In the genomic region with DNA sequence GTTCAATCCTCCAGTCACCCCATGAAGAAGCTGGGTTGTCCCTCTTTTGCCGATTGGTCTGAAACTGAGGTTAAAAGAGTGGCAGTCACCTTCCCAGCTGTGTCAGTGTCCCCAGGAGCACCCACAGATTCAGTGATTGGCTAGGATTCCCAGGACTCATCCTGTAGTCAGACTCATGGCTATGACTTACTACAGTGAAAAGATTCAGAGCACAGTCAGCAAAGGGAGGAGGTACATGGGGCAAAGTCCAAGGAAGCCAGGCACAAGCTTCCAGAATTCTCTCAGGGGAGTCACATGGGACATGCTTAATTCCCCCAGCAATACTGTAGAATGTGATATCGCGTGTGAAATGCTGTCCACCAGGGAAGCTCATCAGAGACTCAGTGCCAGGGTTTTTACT, we compare ENCODE assay signal across 20 cellular contexts. TPM values are rescaled to one million over a fixed set of nuclear protein-coding genes. Genes with fewer than 3 reads are reported as not detected.
DNase-seq lines count a peak whose midpoint lies in the region; ATAC-seq, FAIRE-seq and TF ChIP-seq lines count a peak whose summit lies in the region.
"Had no signal": no experiment of that assay in that cellular context is flagged by ENCODE, and none has a peak within 500 bp of the region (broad histone marks: within the 10 kb centered on the region; RNA-seq: fewer than 3 reads in every experiment).

No MANE protein-coding gene starts in this region.

- TF ChIP-seq CTCF in K562 (IDR thresholded peaks at IDR 0.05 in 2 of 3, conservative IDR thresholded peaks at IDR 0.05 in 1 of 3; ENCODE audit: insufficient read depth in 2 of 3, low read depth in 1 of 3, low read length in 3 of 3): no peak
- TF ChIP-seq CTCF in GM23338 (conservative IDR thresholded peaks at IDR 0.05; ENCODE audit: low read depth in 2 of 2): no peak

- intact Hi-C loops in K562 (cut with micrococcal nuclease): no loop called here

- CTCF ChIA-PET in K562 (lab: Yijun Ruan, JAX; ENCODE audit: low intra/inter-chr PET ratio): no interaction called here

- no peaks in the 10 kb centered on the region for H3K4me1 Mint-ChIP-seq in GM23338

- H3F3A ChIP-seq in GM23338 (replicated peaks; ENCODE audit: low read depth): no peaks in the 10 kb centered on the region

- TF ChIP-seq RAD21 in K562 (CRISPR knock-in tag; conservative IDR thresholded peaks at IDR 0.05 in 1 of 2, IDR thresholded peaks at IDR 0.05 in 1 of 2): no peak

- no peak for TF ChIP-seq EP300 in K562 (IDR thresholded peaks at IDR 0.05; ENCODE audit: low read length)

- peaks cover 51% of the 10 kb centered on the region for H3K9me3 Mint-ChIP-seq in GM23338

- peaks cover 40% of the 10 kb centered on the region for H3K9me3 ChIP-seq in K562 (replicated peaks; ENCODE audit: control insufficient read depth, insufficient read depth, low read depth, low read length)

- BruUV-seq in K562 (replicated peaks; lab: Mats Ljungman, UMichigan): TSS peak; percentile 14

- no peak overlapping the region for H3K9ac ChIP-seq in K562 (ENCODE audit: insufficient read depth in 1 of 2, low read depth in 2 of 2, low read length in 2 of 2)

- no peaks in the 10 kb centered on the region for H3K9me2 ChIP-seq in GM23338 (ENCODE audit: insufficient read depth)

- H4K20me1 ChIP-seq in K562 (replicated peaks; ENCODE audit: control insufficient read depth, insufficient read depth, low read length) (no peaks in the 10 kb centered on the region), GM23338 (replicated peaks; ENCODE audit: insufficient read depth) (no peaks in the 10 kb centered on the region; the same call in 1 of the 2 replicates)

- H3K27me3 ChIP-seq in K562 (ENCODE audit: control insufficient read depth in 2 of 2, insufficient read depth in 2 of 2, low read length in 2 of 2) (no peaks in the 10 kb centered on the region), GM23338 (ENCODE audit: insufficient read depth) (no peaks in the 10 kb centered on the region)
- H3K27me3 ChIP-seq: Peyer's patch had no signal

- TF ChIP-seq POLR2A in K562 (conservative IDR thresholded peaks at IDR 0.05): no peak

- H3K4me1 ChIP-seq in K562 (replicated peaks in 1 of 2; ENCODE audit: control insufficient read depth in 2 of 2, insufficient read depth in 2 of 2, low read length in 2 of 2): no peaks in the 10 kb centered on the region
- no peaks in the 10 kb centered on the region for H3K4me1 ChIP-seq in GM23338 (ENCODE audit: insufficient read depth)
- H3K4me1 ChIP-seq: Peyer's patch had no signal

- peaks cover 6% of the 10 kb centered on the region for H3K27me3 Mint-ChIP-seq in GM23338 (ENCODE audit: insufficient read depth, low read depth, poor library complexity)

- H3K27ac Mint-ChIP-seq in GM23338: no peak overlapping the region

- H3K4me3 Mint-ChIP-seq in GM23338: no peak overlapping the region

- no peak overlapping the region for H3K4me3 ChIP-seq in K562
- no peak overlapping the region for H3K4me3 ChIP-seq in GM23338
- H3K4me3 ChIP-seq: Peyer's patch had no signal

- DNase-seq in AG08396 (ENCODE audit: low spot score) (peak; percentile 13), K562 (ENCODE audit: extremely low read depth in 1 of 4, low spot score in 3 of 4) (no peak), kidney tubule cell (ENCODE audit: low spot score) (peak; percentile 54), renal cortical epithelial cell (ENCODE audit: low read depth) (peak; percentile 7), GM23338 (ENCODE audit: low spot score) (no peak), NCI-H128 (lab: John Stamatoyannopoulos, UW; ENCODE audit: unreplicated experiment) (no peak), HCEC 1CT (no peak)
- DNase-seq in activated CD8-positive, alpha-beta memory T cell treated with anti-CD3 and anti-CD28 coated beads, Interleukin-2, amount 50 U/mL, for 4 hours: no peak
- DNase-seq: Caco-2, DMS53, Karpas-422, MM.1S, NCI-H1105 treated with DMSO at 0.1 percent for 48 hours, NCI-H1930, NCI-H2171 treated with DMSO at 0.1 percent for 48 hours, NCI-H510A, SHP77 treated with DMSO at 0.1 percent for 48 hours had no signal

- H3K36me3 Mint-ChIP-seq in GM23338 (ENCODE audit: low read depth): peaks cover 91% of the 10 kb centered on the region

- POLR2A ChIA-PET in K562 (lab: Yijun Ruan, JAX): interaction anchor here (1.0 to 1.8 kb wide), 2 partner anchors 10 to 15 kb away, joined by 3 to 6 read pairs; a partner anchor contains a TSS

- ATAC-seq in K562 (no peak), GM23338 (no peak)
- ATAC-seq: HCT116 had no signal

- FAIRE-seq in K562 (lab: Jason Lieb, UNC): no peak

- peaks cover 7% of the 10 kb centered on the region; the same call in 2 of the 3 replicates for H3K79me2 ChIP-seq in K562 (ENCODE audit: control insufficient read depth, insufficient read depth, low read length)
- H3K79me2 ChIP-seq in GM23338 (replicated peaks; ENCODE audit: insufficient read depth): 0 out of 2 replicates have a peak, but pooled peaks cover 5% of the 10 kb centered on the region

- H3K27ac ChIP-seq in K562 (ENCODE audit: extremely low read depth, low read depth, low read length): no peak overlapping the region
- no peak overlapping the region for H3K27ac ChIP-seq in GM23338 (ENCODE audit: low read depth)
- H3K27ac ChIP-seq: HL-60 had no signal

- no peak overlapping the region for H3K4me2 ChIP-seq in K562 (ENCODE audit: insufficient read depth, low read length)
- no peak overlapping the region for H3K4me2 ChIP-seq in GM23338

- WGBS in K562 (ENCODE audit: insufficient coverage, low coverage, missing lambda C conversion rate): 95% methylated on average over 3 of the region's 3 CpGs

- in situ Hi-C loops in K562 (cut with MboI): no loop called here

- H2AFZ ChIP-seq in K562 (ENCODE audit: low read depth, low read length): no peak overlapping the region
- no peak overlapping the region for H2AFZ ChIP-seq in GM23338

- peaks cover 90% of the 10 kb centered on the region for H3K36me3 ChIP-seq in K562 (ENCODE audit: control insufficient read depth, insufficient read depth, low read length)
- H3K36me3 ChIP-seq in GM23338 (ENCODE audit: insufficient read depth): peaks cover 29% of the 10 kb centered on the region

- H3K9me1 ChIP-seq in K562 (ENCODE audit: control insufficient read depth, insufficient read depth, low read length): no peaks in the 10 kb centered on the region

TF ChIP-seq in K562, 482 proteins besides CTCF, POLR2A, EP300 and RAD21 (continues in another document):
- no peak for TF ChIP-seq TRIM28 (IDR thresholded peaks at IDR 0.05)

TF ChIP-seq in GM23338, 12 proteins besides CTCF, POLR2A, EP300 and RAD21 (continues in another document):
- TF ChIP-seq ZNF114 (CRISPR knock-in tag; IDR thresholded peaks at IDR 0.05) (no peak), STAT1 (IDR thresholded peaks at IDR 0.05; ENCODE audit: unreplicated experiment) (no peak), NANOG (IDR thresholded peaks at IDR 0.05; ENCODE audit: borderline replicate concordance) (no peak)

RNA-seq across cellular contexts. Expression of a gene that starts 14.2 kb away (rescaled TPM):
- total RNA-seq in K562 (2011; cell fraction: chromatin; rRNA removed; ENCODE audit: low replicate concordance): 62.3 and 79.4 TPM in 2 replicates
- total RNA-seq in K562 (2011; cell fraction: nucleolus; rRNA removed): 43.7 and 50.0 TPM in 2 replicates
- 58.1 and 66.7 TPM in 2 replicates for total RNA-seq in K562 (2011; cell fraction: nucleoplasm; rRNA removed)
- 24.0 and 27.6 TPM in 2 replicates for total RNA-seq in K562 (2014; rRNA removed)
- total RNA-seq in K562 (2014; rRNA removed; fragmentation: Illumina TruSeq; extraction: Trizol): 31.0 and 31.6 TPM in 2 replicates
- total RNA-seq in K562 (2015; rRNA removed; fragmentation: Illumina TruSeq; extraction: Trizol): 30.8 and 32.0 TPM in 2 replicates
- 28.5 and 33.9 TPM in 2 replicates for total RNA-seq in K562 (2021)
- 20.8 and 27.9 TPM in 2 replicates for polyA plus RNA-seq in K562 (2011; rRNA removed)
- polyA plus RNA-seq in K562 (2011; cell fraction: cytosol; rRNA removed): 13.4 TPM in 2 replicates
- polyA plus RNA-seq in K562 (2011; cell fraction: nucleus; rRNA removed): 34.3 and 42.1 TPM in 2 replicates
- 15.3 and 16.4 TPM in 2 replicates for polyA plus RNA-seq in K562 (2012)
- 26.1 and 30.0 TPM in 2 replicates for polyA plus RNA-seq in K562 (2014; fragmentation: Illumina TruSeq; extraction: Trizol)
- polyA plus RNA-seq in K562 (2014; fragmentation: Nextera tagmentation; extraction: Ambion mirVana): 10 to 100 TPM in 1 of 2 experiments, 1 to 10 TPM in 1; 8.2 to 34.0 TPM
- 19.2 and 19.7 TPM in 2 replicates for polyA plus RNA-seq in K562 (2014; rRNA removed)
- polyA minus RNA-seq in K562 (2011; rRNA and poly(A)+ RNA removed): 39.3 and 45.2 TPM in 2 replicates
- 11.9 and 21.9 TPM in 2 replicates for polyA minus RNA-seq in K562 (2011; cell fraction: cytosol; rRNA and poly(A)+ RNA removed)
- polyA minus RNA-seq in K562 (2011; cell fraction: nucleus; rRNA and poly(A)+ RNA removed): 21.1 and 29.0 TPM in 2 replicates
- 9.0 and 16.1 TPM in 2 replicates for total RNA-seq in renal cortical epithelial cell
- total RNA-seq in GM23338 (2014; rRNA removed; shearing (Covaris generic)): 17.4 and 18.9 TPM in 2 replicates
- 1.5 and 3.3 TPM in 2 replicates for polyA plus RNA-seq in GM23338 (2016; fragmentation: Nextera tagmentation; extraction: Ambion mirVana)

RNA-seq across cellular contexts. Expression of a gene that starts 14.8 kb away (rescaled TPM):
- total RNA-seq in K562 (2011; cell fraction: chromatin; rRNA removed; ENCODE audit: low replicate concordance): 91.2 and 165 TPM in 2 replicates
- 66.3 and 85.0 TPM in 2 replicates for total RNA-seq in K562 (2011; cell fraction: nucleolus; rRNA removed)
- 86.5 and 113 TPM in 2 replicates for total RNA-seq in K562 (2011; cell fraction: nucleoplasm; rRNA removed)
- total RNA-seq in K562 (2014; rRNA removed) (32.7 and 34.8 TPM in 2 replicates), K562 (2014; rRNA removed; fragmentation: Illumina TruSeq; extraction: Trizol) (43.3 and 49.8 TPM in 2 replicates), K562 (2015; rRNA removed; fragmentation: Illumina TruSeq; extraction: Trizol) (42.9 TPM in 2 replicates), K562 (2021) (49.7 and 54.4 TPM in 2 replicates), renal cortical epithelial cell (19.8 and 32.9 TPM in 2 replicates)
- polyA plus RNA-seq in K562 (2011; rRNA removed) (42.8 and 45.3 TPM in 2 replicates), K562 (2014; fragmentation: Illumina TruSeq; extraction: Trizol) (79.4 and 94.3 TPM in 2 replicates), K562 (2014; fragmentation: Nextera tagmentation; extraction: Ambion mirVana) (10 to 100 TPM; 33.3 to 55.9 TPM), K562 (2014; rRNA removed) (25.6 and 35.9 TPM in 2 replicates), GM23338 (2016; fragmentation: Nextera tagmentation; extraction: Ambion mirVana) (17.4 and 19.2 TPM in 2 replicates)
- 34.7 and 47.2 TPM in 2 replicates for polyA plus RNA-seq in K562 (2011; cell fraction: cytosol; rRNA removed)
- polyA plus RNA-seq in K562 (2011; cell fraction: nucleus; rRNA removed): 43.9 and 50.7 TPM in 2 replicates
- polyA plus RNA-seq in K562 (2012): 57.4 and 62.2 TPM in 2 replicates
- polyA minus RNA-seq in K562 (2011; rRNA and poly(A)+ RNA removed): 23.6 and 24.3 TPM in 2 replicates
- polyA minus RNA-seq in K562 (2011; cell fraction: cytosol; rRNA and poly(A)+ RNA removed): 15.4 and 22.8 TPM in 2 replicates
- 21.0 and 35.8 TPM in 2 replicates for polyA minus RNA-seq in K562 (2011; cell fraction: nucleus; rRNA and poly(A)+ RNA removed)
- total RNA-seq in GM23338 (2014; rRNA removed; shearing (Covaris generic)): 20.4 and 29.1 TPM in 2 replicates

Comparison
In these comparisons a context has a peak if more than half of its experiments do, and no peak if none do; other contexts are left out.
1. DNase-seq: peak in AG08396 (single experiment), kidney tubule cell (single experiment) and renal cortical epithelial cell (single experiment); none in K562 (0 of 4), GM23338 (single experiment), activated CD8-positive, alpha-beta memory T cell treated with anti-CD3 and anti-CD28 coated beads, Interleukin-2, amount 50 U/mL, for 4 hours (single experiment), NCI-H128 (single experiment) and HCEC 1CT (single experiment).